Comparison of ENCODE assay signal across 17 cellular contexts in the genomic region with DNA sequence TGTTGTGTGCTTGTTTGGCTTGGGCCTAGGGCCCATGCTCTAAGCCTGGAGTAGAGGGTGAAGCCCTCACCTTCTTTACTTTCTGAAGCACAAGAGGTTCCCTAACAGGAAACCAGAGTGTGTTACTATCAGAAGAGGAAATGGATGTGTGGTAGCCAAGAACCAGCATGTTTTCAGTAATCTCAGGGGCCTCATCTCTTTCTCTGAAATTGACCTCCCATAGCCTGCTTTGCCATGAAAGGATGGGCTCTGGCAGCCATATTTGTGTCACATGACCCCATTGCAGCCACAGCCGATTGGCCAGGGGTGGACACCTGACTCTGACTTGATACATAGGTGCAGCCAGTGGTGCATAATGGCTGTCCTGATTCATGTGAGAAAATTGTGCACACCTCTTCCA. TPM values are rescaled to one million over a fixed set of nuclear protein-coding genes. Genes with fewer than 3 reads are reported as not detected.
A peak's percentile ranks its signal among the peaks of the same experiment; 100 is the strongest.
DNase-seq lines count a peak whose midpoint lies in the region; ATAC-seq and TF ChIP-seq lines count a peak whose summit lies in the region.
"Had no signal": no experiment of that assay in that cellular context is flagged by ENCODE, and none has a peak within 500 bp of the region (broad histone marks: within the 10 kb centered on the region; RNA-seq: fewer than 3 reads in every experiment).

No MANE protein-coding gene starts in this region.

- H2AFZ ChIP-seq in Karpas-422 (ENCODE audit: low read length) (no peak overlapping the region), osteoblast (ENCODE audit: low read length) (no peak overlapping the region)

- H3K4me1 ChIP-seq in Karpas-422 (ENCODE audit: low read length) (peaks cover 24% of the 10 kb centered on the region), osteoblast (ENCODE audit: insufficient read depth, low read length) (peaks cover 12% of the 10 kb centered on the region)

- H3K9me3 Mint-ChIP-seq in activated CD4-positive, alpha-beta T cell treated with anti-CD3 and anti-CD28 coated beads, Interleukin-2, amount 10 ng/mL, durations not matched to agents 7 days and 5 days, result peaks cover 4% of the 10 kb centered on the region
- no peaks in the 10 kb centered on the region for H3K9me3 Mint-ChIP-seq in activated CD8-positive, alpha-beta T cell treated with anti-CD3 and anti-CD28 coated beads, Interleukin-2, amount 10 ng/mL, durations not matched to agents 7 days and 5 days (ENCODE audit: insufficient read depth)

- H3K4me2 ChIP-seq in Karpas-422 (ENCODE audit: low read depth, low read length, poor library complexity, severe bottlenecking) (no peak overlapping the region), osteoblast (ENCODE audit: insufficient read depth, low read length) (no peak overlapping the region)

- H3K4me3 ChIP-seq in Karpas-422 (ENCODE audit: low read length) (no peak overlapping the region), osteoblast (ENCODE audit: insufficient read depth, low read length) (no peak overlapping the region)

- H3K36me3 ChIP-seq in Karpas-422 (ENCODE audit: insufficient read depth, low read length) (no peaks in the 10 kb centered on the region), osteoblast (ENCODE audit: insufficient read depth, low read length) (peaks cover 14% of the 10 kb centered on the region)

- H3K27me3 ChIP-seq in Karpas-422 (ENCODE audit: low read length), result no peaks in the 10 kb centered on the region
- H3K27me3 ChIP-seq in osteoblast (ENCODE audit: insufficient read depth, low read length), result peaks cover 12% of the 10 kb centered on the region

- H3K27ac ChIP-seq in Karpas-422 (ENCODE audit: low read length) (no peak overlapping the region), osteoblast (ENCODE audit: low read depth, low read length) (no peak overlapping the region)

- no peaks in the 10 kb centered on the region for H3K9me2 ChIP-seq in Karpas-422 (replicated peaks; ENCODE audit: insufficient read depth, low read length)

- no peak overlapping the region for H3K4me3 Mint-ChIP-seq in activated CD4-positive, alpha-beta T cell treated with anti-CD3 and anti-CD28 coated beads, Interleukin-2, amount 10 ng/mL, durations not matched to agents 7 days and 5 days
- H3K4me3 Mint-ChIP-seq in activated CD8-positive, alpha-beta T cell treated with anti-CD3 and anti-CD28 coated beads, Interleukin-2, amount 10 ng/mL, durations not matched to agents 7 days and 5 days, result peak overlapping the region; percentile 48

- H3K79me2 ChIP-seq in Karpas-422 (ENCODE audit: low read length) (no peaks in the 10 kb centered on the region), osteoblast (ENCODE audit: insufficient read depth, low read length) (no peaks in the 10 kb centered on the region)

- no peaks in the 10 kb centered on the region for H3K9me3 ChIP-seq in Karpas-422 (ENCODE audit: low read length)
- no peaks in the 10 kb centered on the region for H3K9me3 ChIP-seq in osteoblast (ENCODE audit: low read depth, low read length)

- peaks cover 23% of the 10 kb centered on the region for H3K36me3 Mint-ChIP-seq in activated CD4-positive, alpha-beta T cell treated with anti-CD3 and anti-CD28 coated beads, Interleukin-2, amount 10 ng/mL, durations not matched to agents 7 days and 5 days (ENCODE audit: low read depth)
- peaks cover 41% of the 10 kb centered on the region for H3K36me3 Mint-ChIP-seq in activated CD8-positive, alpha-beta T cell treated with anti-CD3 and anti-CD28 coated beads, Interleukin-2, amount 10 ng/mL, durations not matched to agents 7 days and 5 days (ENCODE audit: low read depth)

- peak overlapping the region; percentile 87 for H3K27ac Mint-ChIP-seq in activated CD4-positive, alpha-beta T cell treated with anti-CD3 and anti-CD28 coated beads, Interleukin-2, amount 10 ng/mL, durations not matched to agents 7 days and 5 days
- peak overlapping the region; percentile 91 for H3K27ac Mint-ChIP-seq in activated CD8-positive, alpha-beta T cell treated with anti-CD3 and anti-CD28 coated beads, Interleukin-2, amount 10 ng/mL, durations not matched to agents 7 days and 5 days

- TF ChIP-seq POLR2A in erythroblast (IDR thresholded peaks at IDR 0.05; ENCODE audit: low read length), result no peak

- H3K9ac ChIP-seq in Karpas-422 (ENCODE audit: low read length), result no peak overlapping the region

- peaks cover 46% of the 10 kb centered on the region for H3K4me1 Mint-ChIP-seq in activated CD4-positive, alpha-beta T cell treated with anti-CD3 and anti-CD28 coated beads, Interleukin-2, amount 10 ng/mL, durations not matched to agents 7 days and 5 days
- H3K4me1 Mint-ChIP-seq in activated CD8-positive, alpha-beta T cell treated with anti-CD3 and anti-CD28 coated beads, Interleukin-2, amount 10 ng/mL, durations not matched to agents 7 days and 5 days (ENCODE audit: low read depth), result peaks cover 43% of the 10 kb centered on the region

- DNase-seq in activated CD4-positive, alpha-beta T cell treated with anti-CD3 and anti-CD28 coated beads, Interleukin-2, amount 10 ng/mL, durations not matched to agents 7 days and 5 days, result peak; percentile 60
- DNase-seq in activated CD4-positive, alpha-beta T cell treated with anti-CD3 and anti-CD28 coated beads for 1 hour, result no peak
- peak; percentile 56 for DNase-seq in Karpas-422
- peak; percentile 83 for DNase-seq in activated CD8-positive, alpha-beta T cell treated with anti-CD3 and anti-CD28 coated beads, Interleukin-2, amount 10 ng/mL, durations not matched to agents 7 days and 5 days
- peak; percentile 52 for DNase-seq in osteoblast (ENCODE audit: insufficient read length, low spot score, missing footprints)
- DNase-seq in erythroblast (lab: John Stamatoyannopoulos, UW), result no peak
- no peak for DNase-seq in foreskin melanocyte
- DNase-seq: GOT3, hippocampal formation, mammary epithelial cell, MM.1S, NCI-H446 treated with DMSO at 0.1 percent for 48 hours, T1000 had no signal

- CTCF ChIA-PET in activated CD4-positive, alpha-beta T cell treated with anti-CD3 and anti-CD28 coated beads, Interleukin-2, amount 10 ng/mL, durations not matched to agents 7 days and 5 days (lab: Charles Lee), result interaction anchor here (2.1 kb wide), 1 partner anchor 40 kb away, joined by 6 read pairs; no protein-coding TSS in a partner anchor
- CTCF ChIA-PET in activated CD8-positive, alpha-beta T cell treated with anti-CD3 and anti-CD28 coated beads, Interleukin-2, amount 10 ng/mL, durations not matched to agents 7 days and 5 days (lab: Charles Lee), result interaction anchor here (1.0 kb wide), 1 partner anchor 175 kb away, joined by 4 read pairs; no protein-coding TSS in a partner anchor

- peaks cover 9% of the 10 kb centered on the region for H3K27me3 Mint-ChIP-seq in activated CD4-positive, alpha-beta T cell treated with anti-CD3 and anti-CD28 coated beads, Interleukin-2, amount 10 ng/mL, durations not matched to agents 7 days and 5 days
- peaks cover 10% of the 10 kb centered on the region for H3K27me3 Mint-ChIP-seq in activated CD8-positive, alpha-beta T cell treated with anti-CD3 and anti-CD28 coated beads, Interleukin-2, amount 10 ng/mL, durations not matched to agents 7 days and 5 days (ENCODE audit: low read depth)

- no peak for TF ChIP-seq CTCF in osteoblast (IDR thresholded peaks at IDR 0.05; ENCODE audit: extremely low read depth, low read depth, low read length)

- POLR2A ChIA-PET in activated CD4-positive, alpha-beta T cell treated with anti-CD3 and anti-CD28 coated beads, Interleukin-2, amount 10 ng/mL, durations not matched to agents 7 days and 5 days (lab: Charles Lee), result no interaction called here
- POLR2A ChIA-PET in activated CD8-positive, alpha-beta T cell treated with anti-CD3 and anti-CD28 coated beads, Interleukin-2, amount 10 ng/mL, durations not matched to agents 7 days and 5 days (lab: Charles Lee), result no interaction called here

- peak; percentile 71 for ATAC-seq in activated CD8-positive, alpha-beta T cell treated with anti-CD3 and anti-CD28 coated beads, Interleukin-2, amount 10 ng/mL, durations not matched to agents 7 days and 5 days
- no peak for ATAC-seq in HG03520 (IDR thresholded peaks at IDR 0.05; ENCODE audit: unreplicated experiment)

- H4K20me1 ChIP-seq in Karpas-422 (ENCODE audit: insufficient read depth, low read depth, low read length), result no peaks in the 10 kb centered on the region
- H4K20me1 ChIP-seq in osteoblast (ENCODE audit: insufficient read depth, low read length), result no peaks in the 10 kb centered on the region

RNA-seq across cellular contexts. Expression of gene A3GALT2, which starts 18.6 kb away (rescaled TPM):
- not detected for total RNA-seq in activated CD4-positive, alpha-beta T cell treated with anti-CD3 and anti-CD28 coated beads, Interleukin-2, amount 10 ng/mL, durations not matched to agents 7 days and 5 days
- total RNA-seq in Karpas-422 (2014; rRNA removed; shearing (Covaris generic); ENCODE audit: low replicate concordance), result 0.47 TPM in 1 of 2 replicates, not detected in the other
- not detected for total RNA-seq in activated CD8-positive, alpha-beta T cell treated with anti-CD3 and anti-CD28 coated beads, Interleukin-2, amount 10 ng/mL, durations not matched to agents 7 days and 5 days
- total RNA-seq in osteoblast, result under 0.01 TPM in 1 of 2 replicates, not detected in the other
- total RNA-seq: epithelial cell of proximal tubule, mammary epithelial cell, omental fat pad, urinary bladder had no signal

RNA-seq across cellular contexts. Expression of gene ZNF362, which starts 46.0 kb away (rescaled TPM):
- 10 to 100 TPM; 21.4 to 21.8 TPM for total RNA-seq in activated CD4-positive, alpha-beta T cell treated with anti-CD3 and anti-CD28 coated beads, Interleukin-2, amount 10 ng/mL, durations not matched to agents 7 days and 5 days
- 14.3 and 16.7 TPM in 2 replicates for total RNA-seq in Karpas-422 (2014; rRNA removed; shearing (Covaris generic); ENCODE audit: low replicate concordance)
- 10 to 100 TPM; 17.3 to 19.7 TPM for total RNA-seq in activated CD8-positive, alpha-beta T cell treated with anti-CD3 and anti-CD28 coated beads, Interleukin-2, amount 10 ng/mL, durations not matched to agents 7 days and 5 days
- 13.4 and 18.9 TPM in 2 replicates for total RNA-seq in osteoblast

Comparison
In these comparisons a context has a peak if more than half of its experiments do, and no peak if none do; other contexts are left out.
1. DNase-seq: peak in activated CD4-positive, alpha-beta T cell treated with anti-CD3 and anti-CD28 coated beads, Interleukin-2, amount 10 ng/mL, durations not matched to agents 7 days and 5 days (single experiment), Karpas-422 (single experiment), activated CD8-positive, alpha-beta T cell treated with anti-CD3 and anti-CD28 coated beads, Interleukin-2, amount 10 ng/mL, durations not matched to agents 7 days and 5 days (single experiment) and osteoblast (single experiment); none in activated CD4-positive, alpha-beta T cell treated with anti-CD3 and anti-CD28 coated beads for 1 hour (single experiment), erythroblast (0 of 2) and foreskin melanocyte (single experiment).